9 cellular contexts compared by ENCODE assay signal in the genomic region with DNA sequence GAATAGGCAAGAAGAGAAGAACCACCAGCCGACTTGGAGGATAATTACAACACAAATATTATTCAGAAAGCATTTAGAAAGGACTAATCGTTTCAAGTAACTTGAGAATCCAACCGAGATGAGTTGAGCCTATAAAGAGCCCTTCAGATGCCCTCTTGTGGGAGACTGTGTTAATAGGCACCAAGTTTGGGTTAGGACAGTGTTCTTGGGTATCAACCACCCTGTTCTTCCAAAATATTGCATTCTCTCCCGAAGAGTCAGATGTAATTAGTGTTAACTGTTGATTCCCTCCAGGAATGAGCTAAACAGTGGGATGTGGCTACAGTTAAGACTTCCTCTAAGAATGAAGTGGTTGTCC.
DNase-seq lines count a peak whose midpoint lies in the region; ATAC-seq and TF ChIP-seq lines count a peak whose summit lies in the region.
"Had no signal": no experiment of that assay in that cellular context is flagged by ENCODE, and none has a peak within 500 bp of the region (broad histone marks: within the 10 kb centered on the region; RNA-seq: fewer than 3 reads in every experiment).

No MANE protein-coding gene starts in this region.

- no peak overlapping the region for H3K4me3 Mint-ChIP-seq in central memory CD8-positive, alpha-beta T cell
- H3K4me3 Mint-ChIP-seq in activated CD4-positive, alpha-beta memory T cell treated with anti-CD3 and anti-CD28 coated beads for 36 hours = no peak overlapping the region

- POLR2A ChIA-PET in activated CD4-positive, alpha-beta memory T cell treated with anti-CD3 and anti-CD28 coated beads for 36 hours (lab: Charles Lee) = no interaction called here

- peak overlapping the region; percentile 71 for H3K27ac Mint-ChIP-seq in central memory CD8-positive, alpha-beta T cell (ENCODE audit: low read depth)
- H3K27ac Mint-ChIP-seq in activated CD4-positive, alpha-beta memory T cell treated with anti-CD3 and anti-CD28 coated beads for 36 hours = no peak overlapping the region

- H3K4me1 ChIP-seq in mucosa of descending colon (ENCODE audit: low read depth) (no peaks in the 10 kb centered on the region), suprapubic skin (peaks cover 7% of the 10 kb centered on the region)

- no peak overlapping the region for H3K27ac ChIP-seq in suprapubic skin
- H3K27ac ChIP-seq: BLaER1 had no signal

- intact Hi-C loops in mucosa of descending colon (cut with DNase I, micrococcal nuclease) = no loop called here
- intact Hi-C loops in activated CD4-positive, alpha-beta memory T cell treated with anti-CD3 and anti-CD28 coated beads for 36 hours (cut with micrococcal nuclease) = loop anchor here (2.0 kb wide), 1 partner anchor 255 kb away; no protein-coding TSS in a partner anchor

- CTCF ChIA-PET in activated CD4-positive, alpha-beta memory T cell treated with anti-CD3 and anti-CD28 coated beads for 36 hours (lab: Charles Lee) = interaction anchor here (0.6 to 1.6 kb wide), 6 partner anchors 60 to 434 kb away, joined by 3 to 17 read pairs (median 4); no protein-coding TSS in a partner anchor

- H3K36me3 ChIP-seq in mucosa of descending colon (ENCODE audit: low read depth) = no peaks in the 10 kb centered on the region
- H3K36me3 ChIP-seq in suprapubic skin = no peaks in the 10 kb centered on the region

- H3K9me3 ChIP-seq in mucosa of descending colon (no peaks in the 10 kb centered on the region), suprapubic skin (no peaks in the 10 kb centered on the region)
- H3K9me3 ChIP-seq: BLaER1 had no signal

- H3K4me3 ChIP-seq in mucosa of descending colon (no peak overlapping the region), suprapubic skin (no peak overlapping the region)
- H3K4me3 ChIP-seq: BLaER1 had no signal

- no peaks in the 10 kb centered on the region for H3K27me3 Mint-ChIP-seq in central memory CD8-positive, alpha-beta T cell
- no peaks in the 10 kb centered on the region for H3K27me3 Mint-ChIP-seq in activated CD4-positive, alpha-beta memory T cell treated with anti-CD3 and anti-CD28 coated beads for 36 hours

- DNase-seq in NCI-H1105 treated with DMSO at 0.1 percent for 48 hours (lab: John Stamatoyannopoulos, UW) = peak; percentile 25
- no peak for DNase-seq in NCI-H1105 (lab: John Stamatoyannopoulos, UW)
- DNase-seq in NCI-H2107 treated with DMSO at 0.1 percent for 48 hours (lab: John Stamatoyannopoulos, UW; ENCODE audit: unreplicated experiment) = peak; percentile 75
- no peak for DNase-seq in central memory CD8-positive, alpha-beta T cell (ENCODE audit: low spot score in 2 of 2)
- DNase-seq in mucosa of descending colon = peak in 1 of 3 donors; percentile 12
- DNase-seq in activated CD4-positive, alpha-beta memory T cell treated with anti-CD3 and anti-CD28 coated beads for 36 hours = no peak
- DNase-seq in suprapubic skin (ENCODE audit: low spot score in 2 of 2) = no peak

- TF ChIP-seq POLR2A in suprapubic skin (IDR thresholded peaks at IDR 0.05) = no peak

- peaks cover 26% of the 10 kb centered on the region for H3K4me1 Mint-ChIP-seq in central memory CD8-positive, alpha-beta T cell
- H3K4me1 Mint-ChIP-seq in activated CD4-positive, alpha-beta memory T cell treated with anti-CD3 and anti-CD28 coated beads for 36 hours (ENCODE audit: low read depth) = peaks cover 2% of the 10 kb centered on the region

- ATAC-seq in central memory CD8-positive, alpha-beta T cell (replicated peaks; ENCODE audit: extremely low read depth, poor library complexity, severe bottlenecking) = no peak
- ATAC-seq in mucosa of descending colon (peak; percentile 34), HG03354 (IDR thresholded peaks at IDR 0.05; ENCODE audit: poor library complexity, severe bottlenecking, unreplicated experiment) (no peak)

- WGBS in suprapubic skin = 20% methylated on average over 4 of the region's 4 CpGs

- H3K9me3 Mint-ChIP-seq in central memory CD8-positive, alpha-beta T cell = no peaks in the 10 kb centered on the region
- H3K9me3 Mint-ChIP-seq in activated CD4-positive, alpha-beta memory T cell treated with anti-CD3 and anti-CD28 coated beads for 36 hours = no peaks in the 10 kb centered on the region

- no peaks in the 10 kb centered on the region for H3K27me3 ChIP-seq in suprapubic skin
- H3K27me3 ChIP-seq: BLaER1 had no signal

- TF ChIP-seq CTCF in mucosa of descending colon (IDR thresholded peaks at IDR 0.05) (no peak), suprapubic skin (IDR thresholded peaks at IDR 0.05) (peak in 1 of 2 donors; percentile 4)

- H3K36me3 Mint-ChIP-seq in central memory CD8-positive, alpha-beta T cell (ENCODE audit: insufficient read depth) = peaks cover 43% of the 10 kb centered on the region
- H3K36me3 Mint-ChIP-seq in activated CD4-positive, alpha-beta memory T cell treated with anti-CD3 and anti-CD28 coated beads for 36 hours = peaks cover 2% of the 10 kb centered on the region

- TF ChIP-seq EP300 in suprapubic skin (IDR thresholded peaks at IDR 0.05) = no peak

Comparison
In these comparisons a context has a peak if more than half of its experiments do, and no peak if none do; other contexts are left out.
1. DNase-seq: peak in NCI-H1105 treated with DMSO at 0.1 percent for 48 hours (single experiment) and NCI-H2107 treated with DMSO at 0.1 percent for 48 hours (single experiment); none in NCI-H1105 (single experiment), central memory CD8-positive, alpha-beta T cell (0 of 2), activated CD4-positive, alpha-beta memory T cell treated with anti-CD3 and anti-CD28 coated beads for 36 hours (single experiment) and suprapubic skin (0 of 2).